In genomic region chr11:64317961-64318693, GRCh38 we compare ENCODE assay signal across 8 cellular contexts.
DNase-seq lines count a peak whose midpoint lies in the region; ATAC-seq, FAIRE-seq and TF ChIP-seq lines count a peak whose summit lies in the region.

TSS of gene PRDX5 (plus strand) at chr11:64318121. CDS start at chr11:64318216, 95 bp downstream.

- peaks cover 65% of the 10 kb centered on the region for H3K36me3 ChIP-seq in BLaER1

- DNase-seq in GM19239 (ENCODE audit: insufficient read length, low spot score) (peak; percentile 94), NCI-H524 treated with DMSO at 0.1 percent for 48 hours (lab: John Stamatoyannopoulos, UW) (peak; percentile 78), choroid plexus epithelial cell (ENCODE audit: low read depth) (peak; percentile 97), kidney glomerular epithelial cell (lab: John Stamatoyannopoulos, UW) (peak; percentile 91)
- DNase-seq in activated CD4-positive, alpha-beta T cell treated with anti-CD3 and anti-CD28 coated beads for 4 hours = peak; percentile 89 to 94
- peak; percentile 83 to 90 for DNase-seq in stimulated activated CD4-positive, alpha-beta T cell treated with anti-CD3 and anti-CD28 coated beads, Interleukin-1b, Interleukin-23, amount 100 ng/mL, for 1 hour (ENCODE audit: low read depth in 2 of 2)

- H3K4me1 ChIP-seq in BLaER1 = peaks cover 36% of the 10 kb centered on the region

- peak; percentile 46 for ATAC-seq in HG03457 (IDR thresholded peaks at IDR 0.05; ENCODE audit: unreplicated experiment)

- H3K9me3 ChIP-seq in BLaER1 = no peaks in the 10 kb centered on the region

- H4K20me1 ChIP-seq in BLaER1 = peaks cover 27% of the 10 kb centered on the region; the same call in 1 of the 2 replicates

- H3K4me3 ChIP-seq in BLaER1 = peak within 1 kb of the TSS; percentile 95
- H3K4me3 ChIP-seq in choroid plexus epithelial cell (ENCODE audit: low read depth, low read length) = peak within 1 kb of the TSS; percentile 99

- no peak for FAIRE-seq in GM19239 (lab: Jason Lieb, UNC)

- peak within 1 kb of the TSS; percentile 84 for H3K9ac ChIP-seq in BLaER1

- no peak for TF ChIP-seq CTCF in choroid plexus epithelial cell (conservative IDR thresholded peaks at IDR 0.05; ENCODE audit: low read depth, low read length)

- peak within 1 kb of the TSS; percentile 97 for H3K4me2 ChIP-seq in BLaER1

- H3K27ac ChIP-seq in BLaER1 = peak within 1 kb of the TSS; percentile 95

- no peaks in the 10 kb centered on the region for H3K27me3 ChIP-seq in BLaER1

Comparison
In these comparisons a context has a peak if more than half of its experiments do, and no peak if none do; other contexts are left out.
1. Peak in every context shown above with its lines: DNase-seq, ATAC-seq, H3K4me3 ChIP-seq and H3K27ac ChIP-seq.